In genomic region chr20:42985628-42986027, GRCh38 we compare ENCODE assay signal across 23 cellular contexts.
A peak's percentile ranks its signal among the peaks of the same experiment; 100 is the strongest.
DNase-seq lines count a peak whose midpoint lies in the region; ATAC-seq and TF ChIP-seq lines count a peak whose summit lies in the region.
"Had no signal": no experiment of that assay in that cellular context is flagged by ENCODE, and none has a peak within 500 bp of the region (broad histone marks: within the 10 kb centered on the region; RNA-seq: fewer than 3 reads in every experiment).

No MANE protein-coding gene starts in this region.

- POLR2A ChIA-PET in WTC11 (lab: Charles Lee): no interaction called here

- no peak overlapping the region for H2BK15ac ChIP-seq in neuronal stem cell (ENCODE audit: low read length)

- H3K4me3 ChIP-seq in DND-41 (ENCODE audit: low read depth in 1 of 2, low read length in 2 of 2) (no peak overlapping the region), Karpas-422 (ENCODE audit: low read length) (no peak overlapping the region), neural progenitor cell (no peak overlapping the region), right atrium auricular region (no peak overlapping the region), neuronal stem cell (ENCODE audit: low read length in 2 of 2) (no peak overlapping the region)
- H3K4me3 ChIP-seq: SJSA1 had no signal

- no peaks in the 10 kb centered on the region for H3K79me1 ChIP-seq in neuronal stem cell (ENCODE audit: low read depth, low read length)

- H4K91ac ChIP-seq in neuronal stem cell (ENCODE audit: low read depth, low read length, poor library complexity): no peak overlapping the region

- H2BK5ac ChIP-seq in neuronal stem cell (ENCODE audit: low read length): no peak overlapping the region

- TF ChIP-seq CTCF in DND-41 (IDR thresholded peaks at IDR 0.05; ENCODE audit: borderline replicate concordance, extremely low read depth, low read length, poor library complexity, severe bottlenecking) (peak; percentile 25), WTC11 (IDR thresholded peaks at IDR 0.05) (peak; percentile 38; the same call in 1 of the 2 replicates), neural progenitor cell (IDR thresholded peaks at IDR 0.05) (peak; percentile 22), right atrium auricular region (IDR thresholded peaks at IDR 0.05) (no peak)

- ATAC-seq in DND-41 (ENCODE audit: insufficient read depth, low read depth) (no peak), WTC11 (peak; percentile 55), GM19452 (IDR thresholded peaks at IDR 0.05; ENCODE audit: unreplicated experiment) (no peak)
- ATAC-seq: Right ventricle myocardium inferior had no signal

- H3F3A ChIP-seq in neural progenitor cell (ENCODE audit: low read depth): no peaks in the 10 kb centered on the region

- peaks cover 37% of the 10 kb centered on the region for H3K4me1 Mint-ChIP-seq in WTC11
- peaks cover 5% of the 10 kb centered on the region for H3K4me1 Mint-ChIP-seq in neural progenitor cell

- H2AK5ac ChIP-seq in neuronal stem cell (ENCODE audit: low read depth, low read length): no peak overlapping the region

- H3K4ac ChIP-seq in neuronal stem cell (ENCODE audit: low read length): no peak overlapping the region

- WGBS in neuronal stem cell (ENCODE audit: extremely low coverage in 2 of 2, insufficient read length in 2 of 2, insufficient replicate concordance in 1 of 2), 2 donors: no CpG with 5 or more reads among the region's 4 CpGs

- H2BK12ac ChIP-seq in neuronal stem cell (ENCODE audit: low read length): no peak overlapping the region

- H3K9ac ChIP-seq in DND-41 (ENCODE audit: low read depth, low read length) (no peak overlapping the region), Karpas-422 (ENCODE audit: low read length) (no peak overlapping the region), neural progenitor cell (no peak overlapping the region), neuronal stem cell (ENCODE audit: low read depth, low read length, poor library complexity) (no peak overlapping the region)

- H2AFZ ChIP-seq in DND-41 (ENCODE audit: low read depth, low read length): no peak overlapping the region
- H2AFZ ChIP-seq in Karpas-422 (ENCODE audit: low read length): no peak overlapping the region
- H2AFZ ChIP-seq in neural progenitor cell (replicated peaks): no peak overlapping the region
- no peak overlapping the region for H2AFZ ChIP-seq in neuronal stem cell (ENCODE audit: low read length)

- H3K36me3 Mint-ChIP-seq in WTC11 (no peaks in the 10 kb centered on the region), neural progenitor cell (no peaks in the 10 kb centered on the region)

- peaks cover 8% of the 10 kb centered on the region for H3K9me3 Mint-ChIP-seq in WTC11
- H3K9me3 Mint-ChIP-seq in neural progenitor cell: peaks cover 3% of the 10 kb centered on the region
- H3K9me3 Mint-ChIP-seq: CD4-positive, alpha-beta T cell had no signal

- H3K4me3 Mint-ChIP-seq in WTC11 (no peak overlapping the region), neural progenitor cell (no peak overlapping the region)
- H3K4me3 Mint-ChIP-seq: CD4-positive, alpha-beta T cell had no signal

- DNase-seq in DND-41 (no peak), Karpas-422 (peak; percentile 80), WTC11 (ENCODE audit: low spot score) (peak; percentile 36), neural progenitor cell (ENCODE audit: low spot score) (no peak), activated gamma-delta T cell (lab: John Stamatoyannopoulos, UW) (no peak), right atrium auricular region (ENCODE audit: low spot score) (no peak), neuronal stem cell (ENCODE audit: low spot score) (no peak)
- DNase-seq: Caco-2; CD4-positive, alpha-beta T cell; DMS 273 treated with DMSO at 0.1 percent for 48 hours; DMS79 treated with DMSO at 0.1 percent for 48 hours; GOT3; MM.1S; NCI-H1105; NCI-H146; NCI-H226; NCI-H524; NCI-H774; NK-92 treated with Interleukin-12 subunit alpha and Interleukin-12 subunit beta, amount 100 ng/mL, for 24 hours; OCI-M1 had no signal

- no peaks in the 10 kb centered on the region for H4K20me1 ChIP-seq in DND-41 (ENCODE audit: insufficient read depth, low read length)
- H4K20me1 ChIP-seq in Karpas-422 (ENCODE audit: insufficient read depth, low read depth, low read length): no peaks in the 10 kb centered on the region
- no peaks in the 10 kb centered on the region for H4K20me1 ChIP-seq in neural progenitor cell (ENCODE audit: low read depth)

- peaks cover 11% of the 10 kb centered on the region for H3K27me3 Mint-ChIP-seq in WTC11 (ENCODE audit: low read depth)
- no peaks in the 10 kb centered on the region for H3K27me3 Mint-ChIP-seq in neural progenitor cell (ENCODE audit: insufficient read depth, low read depth)

- H3K4me2 ChIP-seq in DND-41 (ENCODE audit: insufficient read depth, low read length): no peak overlapping the region
- H3K4me2 ChIP-seq in Karpas-422 (ENCODE audit: low read depth, low read length, poor library complexity, severe bottlenecking): no peak overlapping the region
- H3K4me2 ChIP-seq in neural progenitor cell: no peak overlapping the region
- H3K4me2 ChIP-seq in neuronal stem cell (ENCODE audit: insufficient read depth, low read length, poor library complexity, severe bottlenecking): no peak overlapping the region

- H2BK120ac ChIP-seq in neuronal stem cell (ENCODE audit: low read depth, low read length): no peak overlapping the region

- H3K23ac ChIP-seq in neuronal stem cell (ENCODE audit: low read depth, low read length, poor library complexity): no peak overlapping the region

- H3K27ac ChIP-seq in DND-41 (ENCODE audit: low read length) (no peak overlapping the region), Karpas-422 (ENCODE audit: low read length) (peak overlapping the region; percentile 99), neural progenitor cell (no peak overlapping the region), right atrium auricular region (no peak overlapping the region), neuronal stem cell (replicated peaks; ENCODE audit: low read length) (no peak overlapping the region)
- H3K27ac ChIP-seq: SJSA1 had no signal

- no peaks in the 10 kb centered on the region for H3K4me1 ChIP-seq in DND-41 (ENCODE audit: insufficient read depth, low read length)
- H3K4me1 ChIP-seq in Karpas-422 (ENCODE audit: low read length): peaks cover 92% of the 10 kb centered on the region
- H3K4me1 ChIP-seq in neural progenitor cell: no peaks in the 10 kb centered on the region
- no peaks in the 10 kb centered on the region for H3K4me1 ChIP-seq in right atrium auricular region
- peaks cover 0 to 3% of the 10 kb centered on the region in 2 donors for H3K4me1 ChIP-seq in neuronal stem cell (ENCODE audit: control insufficient read depth in 2 of 2, insufficient read depth in 1 of 2, low read depth in 1 of 2, low read length in 2 of 2)
- H3K4me1 ChIP-seq: SJSA1 had no signal

- H4K8ac ChIP-seq in neuronal stem cell (ENCODE audit: low read depth, low read length): no peak overlapping the region

- H3K79me2 ChIP-seq in DND-41 (ENCODE audit: insufficient read depth, low read length): no peaks in the 10 kb centered on the region
- H3K79me2 ChIP-seq in Karpas-422 (ENCODE audit: low read length): peaks cover 3% of the 10 kb centered on the region; the same call in 1 of the 2 replicates
- H3K79me2 ChIP-seq in neural progenitor cell (ENCODE audit: low read depth): no peaks in the 10 kb centered on the region

- H3K36me3 ChIP-seq in DND-41 (ENCODE audit: insufficient read depth, low read length): no peaks in the 10 kb centered on the region
- peaks cover 13% of the 10 kb centered on the region for H3K36me3 ChIP-seq in Karpas-422 (ENCODE audit: insufficient read depth, low read length)
- H3K36me3 ChIP-seq in neural progenitor cell: no peaks in the 10 kb centered on the region
- H3K36me3 ChIP-seq in right atrium auricular region: no peaks in the 10 kb centered on the region
- H3K36me3 ChIP-seq in neuronal stem cell (replicated peaks in 1 of 2; ENCODE audit: control insufficient read depth in 2 of 2, insufficient read depth in 2 of 2, low read length in 2 of 2): no peaks in the 10 kb centered on the region
- H3K36me3 ChIP-seq: SJSA1 had no signal

- no peak overlapping the region for H3K18ac ChIP-seq in neuronal stem cell (ENCODE audit: low read length)

- H3K27me3 ChIP-seq in DND-41 (ENCODE audit: insufficient read depth, low read length, poor library complexity) (no peaks in the 10 kb centered on the region), Karpas-422 (ENCODE audit: low read length) (no peaks in the 10 kb centered on the region), neural progenitor cell (peaks cover 35% of the 10 kb centered on the region), right atrium auricular region (no peaks in the 10 kb centered on the region), neuronal stem cell (ENCODE audit: control insufficient read depth in 3 of 3, insufficient read depth in 3 of 3, low read depth in 1 of 3, low read length in 3 of 3) (peaks cover 0 to 1% (median 0%) of the 10 kb centered on the region in 3 experiments)
- H3K27me3 ChIP-seq: SJSA1 had no signal

- no peak overlapping the region for H3K27ac Mint-ChIP-seq in WTC11
- H3K27ac Mint-ChIP-seq in neural progenitor cell: no peak overlapping the region
- H3K27ac Mint-ChIP-seq: CD4-positive, alpha-beta T cell had no signal

- H3K9me3 ChIP-seq in DND-41 (ENCODE audit: insufficient read depth, low read length, severe bottlenecking) (no peaks in the 10 kb centered on the region), Karpas-422 (ENCODE audit: low read length) (no peaks in the 10 kb centered on the region), neural progenitor cell (ENCODE audit: low read depth) (no peaks in the 10 kb centered on the region), right atrium auricular region (no peaks in the 10 kb centered on the region), neuronal stem cell (replicated peaks in 1 of 2; ENCODE audit: control insufficient read depth in 2 of 2, insufficient read depth in 1 of 2, low read depth in 1 of 2, low read length in 2 of 2) (peaks cover 0 to 2% of the 10 kb centered on the region in 2 donors)
- H3K9me3 ChIP-seq: SJSA1 had no signal

- H3K9me2 ChIP-seq in Karpas-422 (replicated peaks; ENCODE audit: insufficient read depth, low read length): no peaks in the 10 kb centered on the region

- CTCF ChIA-PET in WTC11 (lab: Charles Lee): no interaction called here

- H3K14ac ChIP-seq in neuronal stem cell (ENCODE audit: low read length): no peak overlapping the region

TF ChIP-seq in WTC11, 78 proteins besides CTCF, POLR2A, EP300 and RAD21 (continues in another document):
- no peak for TF ChIP-seq ZNF671 (CRISPR knock-in tag; IDR thresholded peaks at IDR 0.05)
- TF ChIP-seq, protein P1, sequence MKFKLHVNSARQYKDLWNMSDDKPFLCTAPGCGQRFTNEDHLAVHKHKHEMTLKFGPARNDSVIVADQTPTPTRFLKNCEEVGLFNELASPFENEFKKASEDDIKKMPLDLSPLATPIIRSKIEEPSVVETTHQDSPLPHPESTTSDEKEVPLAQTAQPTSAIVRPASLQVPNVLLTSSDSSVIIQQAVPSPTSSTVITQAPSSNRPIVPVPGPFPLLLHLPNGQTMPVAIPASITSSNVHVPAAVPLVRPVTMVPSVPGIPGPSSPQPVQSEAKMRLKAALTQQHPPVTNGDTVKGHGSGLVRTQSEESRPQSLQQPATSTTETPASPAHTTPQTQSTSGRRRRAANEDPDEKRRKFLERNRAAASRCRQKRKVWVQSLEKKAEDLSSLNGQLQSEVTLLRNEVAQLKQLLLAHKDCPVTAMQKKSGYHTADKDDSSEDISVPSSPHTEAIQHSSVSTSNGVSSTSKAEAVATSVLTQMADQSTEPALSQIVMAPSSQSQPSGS (CRISPR knock-in tag; IDR thresholded peaks at IDR 0.05; ENCODE audit: borderline replicate concordance, low read depth): no peak
- TF ChIP-seq ESRRA (CRISPR knock-in tag; IDR thresholded peaks at IDR 0.05; ENCODE audit: borderline replicate concordance): no peak

Comparison
In these comparisons a context has a peak if more than half of its experiments do, and no peak if none do; other contexts are left out.
1. DNase-seq: peak in Karpas-422 (single experiment) and WTC11 (single experiment); none in DND-41 (single experiment), neural progenitor cell (single experiment), activated gamma-delta T cell (single experiment), right atrium auricular region (single experiment) and neuronal stem cell (single experiment).
2. CTCF ChIP-seq: peak in DND-41 (single experiment), WTC11 (single experiment) and neural progenitor cell (single experiment); none in right atrium auricular region (0 of 2).